ENCODE assay signal across 8 cellular contexts in genomic region chr16:27920391-27920891, GRCh38.
DNase-seq lines count a peak whose midpoint lies in the region; ATAC-seq, FAIRE-seq and TF ChIP-seq lines count a peak whose summit lies in the region.
"Had no signal": no experiment of that assay in that cellular context is flagged by ENCODE, and none has a peak within 500 bp of the region (broad histone marks: within the 10 kb centered on the region; RNA-seq: fewer than 3 reads in every experiment).

No MANE protein-coding gene starts in this region.

- CTCF ChIA-PET in H1 (lab: Charles Lee; ENCODE audit: partially characterized antibody): interaction anchor here (0.7 to 1.5 kb wide), 9 partner anchors 9 to 141 kb away, joined by 3 to 5 read pairs (median 3); no protein-coding TSS in a partner anchor

- no peaks in the 10 kb centered on the region for H3K9me3 ChIP-seq in H1 (ENCODE audit: insufficient read depth in 2 of 2, low read depth in 1 of 2, low read length in 1 of 2)

- POLR2A ChIA-PET in H1 (lab: Charles Lee; ENCODE audit: partially characterized antibody): no interaction called here

- no peak for TF ChIP-seq POLR2A in H1 (IDR thresholded peaks at IDR 0.05; ENCODE audit: control extremely low read depth in 1 of 2, low read depth in 2 of 2, low read length in 2 of 2)

- H3K23ac ChIP-seq in H1 (ENCODE audit: insufficient read length): no peak overlapping the region

- H4K8ac ChIP-seq in H1 (ENCODE audit: extremely low read depth, insufficient read depth, low read length): no peak overlapping the region

- H4K91ac ChIP-seq in H1 (replicated peaks; ENCODE audit: insufficient read length, low read length): no peak overlapping the region

- H2AFZ ChIP-seq in H1 (ENCODE audit: low read length): 0 out of 2 replicates have a peak overlapping the region, but pooled peaks have one; percentile 22

- intact Hi-C loops in left ventricle myocardium superior (cut with micrococcal nuclease): no loop called here

- H2BK5ac ChIP-seq in H1 (ENCODE audit: low read depth, low read length): no peak overlapping the region

- no peak overlapping the region for H3K27ac ChIP-seq in H1 (ENCODE audit: low read depth, low read length)

- H3K56ac ChIP-seq in H1 (replicated peaks; ENCODE audit: insufficient read length, low read depth, low read length): no peak overlapping the region

- H3K4ac ChIP-seq in H1 (replicated peaks; ENCODE audit: insufficient read length, low read depth, low read length): no peak overlapping the region

- peak; percentile 63 to 68 (median 67) for TF ChIP-seq CTCF in H1 (IDR thresholded peaks at IDR 0.05; ENCODE audit: control extremely low read depth in 1 of 3, insufficient read depth in 1 of 3, low read depth in 1 of 3, low read length in 3 of 3)
- TF ChIP-seq CTCF in retinal pigment epithelial cell (conservative IDR thresholded peaks at IDR 0.05; ENCODE audit: low read depth, low read length): peak; percentile 47

- no peaks in the 10 kb centered on the region; the same call in 1 of the 2 replicates for H3K23me2 ChIP-seq in H1 (ENCODE audit: low read depth, low read length)

- DNase-seq in HT-29 (ENCODE audit: low spot score): peak; percentile 28
- peak; percentile 66 for DNase-seq in NCI-H748 (lab: John Stamatoyannopoulos, UW; ENCODE audit: unreplicated experiment)
- DNase-seq in H1 (ENCODE audit: low read depth in 1 of 2, low spot score in 2 of 2): peak; percentile 23 to 62
- DNase-seq in retinal pigment epithelial cell (ENCODE audit: low read depth): no peak
- DNase-seq in activated CD8-positive, alpha-beta memory T cell treated with anti-CD3 and anti-CD28 coated beads, Interleukin-2, amount 50 U/mL, for 4 hours: no peak
- DNase-seq in GM03348 (ENCODE audit: low spot score): no peak
- no peak for DNase-seq in left ventricle myocardium superior
- DNase-seq: effector CD4-positive, alpha-beta T cell had no signal

- H2BK20ac ChIP-seq in H1 (ENCODE audit: low read length): no peak overlapping the region

- H2BK120ac ChIP-seq in H1 (replicated peaks; ENCODE audit: low read depth, low read length): no peak overlapping the region

- peak overlapping the region; percentile 24 to 61; a peak in 3 of 4 replicates for H3K4me2 ChIP-seq in H1 (ENCODE audit: insufficient read depth in 1 of 2, low read depth in 2 of 2, low read length in 2 of 2)

- 0 out of 8 replicates have a peak overlapping the region, but pooled peaks of 1 of the 4 experiments have one; percentile 15 for H3K4me3 ChIP-seq in H1 (ENCODE audit: extremely low read depth in 1 of 4, insufficient read depth in 2 of 4, low read depth in 3 of 4, low read length in 4 of 4)
- no peak overlapping the region for H3K4me3 ChIP-seq in retinal pigment epithelial cell (ENCODE audit: low read length)

- no peak overlapping the region for H3K14ac ChIP-seq in H1 (ENCODE audit: insufficient read length)

- no peaks in the 10 kb centered on the region for H3K79me2 ChIP-seq in H1 (ENCODE audit: control insufficient read depth in 1 of 2, insufficient read depth in 2 of 2, low read length in 2 of 2)

- no peaks in the 10 kb centered on the region for H3K36me3 ChIP-seq in H1 (ENCODE audit: control insufficient read depth in 2 of 4, insufficient read depth in 4 of 4, low read length in 3 of 4)

- no peaks in the 10 kb centered on the region; a peak in 1 of 7 replicates for H3K27me3 ChIP-seq in H1 (replicated peaks in 1 of 4; ENCODE audit: control insufficient read depth in 3 of 4, extremely low read depth in 1 of 4, insufficient read depth in 3 of 4, low read length in 3 of 4)

- no peak overlapping the region for H2BK12ac ChIP-seq in H1 (ENCODE audit: low read depth, low read length)

- TF ChIP-seq EP300 in H1 (IDR thresholded peaks at IDR 0.05; ENCODE audit: borderline replicate concordance in 1 of 2, low read depth in 2 of 2, low read length in 2 of 2): no peak

- no peak for ATAC-seq in left ventricle myocardium superior

- H4K20me1 ChIP-seq in H1 (replicated peaks in 1 of 2; ENCODE audit: control insufficient read depth in 1 of 2, insufficient read depth in 2 of 2, low read length in 2 of 2): no peaks in the 10 kb centered on the region

- no peak overlapping the region for H2AK5ac ChIP-seq in H1 (ENCODE audit: low read depth, low read length)

- TF ChIP-seq RAD21 in H1 (IDR thresholded peaks at IDR 0.05 in 1 of 2, conservative IDR thresholded peaks at IDR 0.05 in 1 of 2; ENCODE audit: low read depth in 2 of 2, low read length in 2 of 2): peak; percentile 42 to 57

- no peak overlapping the region for H4K5ac ChIP-seq in H1 (ENCODE audit: insufficient read length, low read depth, low read length)

- peak; percentile 86 for FAIRE-seq in H1 (lab: Jason Lieb, UNC)

- H2BK15ac ChIP-seq in H1 (ENCODE audit: low read length): no peak overlapping the region

- H3K4me1 ChIP-seq in H1 (replicated peaks in 1 of 4; ENCODE audit: control insufficient read depth in 3 of 4, insufficient read depth in 4 of 4, low read length in 3 of 4): peaks cover 0 to 4% (median 2%) of the 10 kb centered on the region in 4 experiments; a peak in 4 of 7 replicates

- no peak overlapping the region for H3K18ac ChIP-seq in H1 (ENCODE audit: extremely low read depth, low read length)

- H3K9ac ChIP-seq in H1 (replicated peaks in 1 of 4; ENCODE audit: extremely low read depth in 1 of 4, low read depth in 3 of 4, low read length in 3 of 4): no peak overlapping the region

- WGBS in H1 (ENCODE audit: extremely low coverage in 1 of 2, insufficient coverage in 1 of 2, insufficient read length in 1 of 2, insufficient replicate concordance in 2 of 2, low coverage in 1 of 2, low lambda C conversion rate in 2 of 2, missing lambda C conversion rate in 1 of 2), 2 experiments: 45% methylated on average over 11 of the region's 11 CpGs; no CpG with 5 or more reads in 1 of the 2 experiments

- no peaks in the 10 kb centered on the region for H3K79me1 ChIP-seq in H1 (ENCODE audit: low read depth, low read length)

TF ChIP-seq in H1, 55 proteins besides CTCF, POLR2A, EP300 and RAD21:
- TF ChIP-seq HDAC2 (IDR thresholded peaks at IDR 0.05; ENCODE audit: borderline replicate concordance in 1 of 2, low read depth in 2 of 2, low read length in 2 of 2): 0 out of 4 replicates have a peak, but pooled peaks of 1 of the 2 experiments have one; percentile 51
- no peak for TF ChIP-seq CEBPB (IDR thresholded peaks at IDR 0.05; ENCODE audit: low read depth, low read length)
- TF ChIP-seq GABPA (IDR thresholded peaks at IDR 0.05; ENCODE audit: borderline replicate concordance, insufficient read depth, low read length): 0 out of 2 replicates have a peak, but pooled peaks have one; percentile 50
- TF ChIP-seq SIRT6 (IDR thresholded peaks at IDR 0.05; ENCODE audit: low read length): no peak
- TF ChIP-seq TBP (IDR thresholded peaks at IDR 0.05; ENCODE audit: low read depth, low read length): no peak
- no peak for TF ChIP-seq KDM4A (IDR thresholded peaks at IDR 0.05; ENCODE audit: low read depth, low read length, severe bottlenecking)
- peak; percentile 12; the same call in 1 of the 2 replicates for TF ChIP-seq E2F6 (IDR thresholded peaks at IDR 0.05)
- no peak for TF ChIP-seq MAFK (IDR thresholded peaks at IDR 0.05; ENCODE audit: low read depth, low read length)
- TF ChIP-seq GTF2F1 (IDR thresholded peaks at IDR 0.05; ENCODE audit: borderline replicate concordance, low read depth, low read length): no peak
- no peak for TF ChIP-seq SUZ12 (IDR thresholded peaks at IDR 0.05; ENCODE audit: low read length)
- TF ChIP-seq RBBP5 (IDR thresholded peaks at IDR 0.05; ENCODE audit: borderline replicate concordance, low read depth, low read length): no peak
- TF ChIP-seq SP4 (IDR thresholded peaks at IDR 0.05; ENCODE audit: low read length): no peak
- peak; percentile 11; the same call in 1 of the 2 replicates for TF ChIP-seq MAX (IDR thresholded peaks at IDR 0.05)

Comparison
In these comparisons a context has a peak if more than half of its experiments do, and no peak if none do; other contexts are left out.
1. DNase-seq: peak in HT-29 (single experiment), NCI-H748 (single experiment) and H1 (2 of 2); none in retinal pigment epithelial cell (single experiment), activated CD8-positive, alpha-beta memory T cell treated with anti-CD3 and anti-CD28 coated beads, Interleukin-2, amount 50 U/mL, for 4 hours (single experiment), GM03348 (single experiment) and left ventricle myocardium superior (single experiment).